In the genomic region with DNA sequence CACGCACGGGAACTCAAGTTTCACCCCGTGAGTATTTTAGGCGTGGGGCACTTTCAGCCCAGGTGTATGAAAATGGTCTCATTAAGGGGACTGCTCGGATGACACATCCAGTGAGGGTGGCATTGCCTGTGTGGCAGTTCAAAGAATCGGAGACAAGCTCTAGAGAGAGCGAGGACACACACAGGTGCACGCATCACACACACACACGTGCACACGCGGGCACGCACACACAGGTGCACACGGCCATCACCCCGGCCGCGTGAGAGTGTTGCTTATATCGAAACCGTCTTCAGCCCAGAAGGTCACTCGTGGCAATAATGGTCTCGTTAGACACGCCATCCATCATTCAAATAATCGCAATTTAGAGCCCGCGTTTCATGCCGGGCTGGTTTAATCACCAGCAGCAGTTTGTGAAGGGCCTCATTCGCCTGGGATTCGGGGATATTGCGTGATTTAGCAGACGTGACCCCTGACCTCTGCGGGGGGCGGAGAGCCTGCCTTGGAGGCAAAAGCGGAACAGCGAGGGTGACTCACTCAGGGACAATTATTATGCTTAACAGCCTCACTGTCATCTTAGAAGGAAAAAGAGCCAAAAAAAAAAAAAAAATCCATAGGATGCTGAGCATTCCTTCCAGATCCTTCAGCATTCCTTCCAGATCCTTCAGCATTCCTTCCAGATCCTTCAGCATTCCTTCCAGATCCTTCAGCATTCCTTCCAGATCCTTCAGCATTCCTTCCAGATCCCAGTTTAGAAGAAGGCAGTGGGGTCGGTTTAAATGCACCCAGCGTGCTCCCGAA, we compare ENCODE assay signal across 1 cellular context.
TF ChIP-seq lines count a peak whose summit lies in the region.

No MANE protein-coding gene starts in this region.

TF ChIP-seq in A549, 52 proteins besides CTCF, POLR2A, EP300 and RAD21:
- TF ChIP-seq NFE2L2 (conservative IDR thresholded peaks at IDR 0.05; ENCODE audit: low read length) = no peak
- TF ChIP-seq ATOH8 (CRISPR knock-in tag; IDR thresholded peaks at IDR 0.05; ENCODE audit: low read depth) = no peak
- TF ChIP-seq GATA3 (IDR thresholded peaks at IDR 0.05; ENCODE audit: borderline replicate concordance) = no peak
